ENCODE assay signal across 19 cellular contexts in genomic region chr9:133951265-133951664, GRCh38. TPM values are rescaled to one million over a fixed set of nuclear protein-coding genes. Genes with fewer than 3 reads are reported as not detected.
DNase-seq lines count a peak whose midpoint lies in the region; ATAC-seq and TF ChIP-seq lines count a peak whose summit lies in the region.
"Had no signal": no experiment of that assay in that cellular context is flagged by ENCODE, and none has a peak within 500 bp of the region (broad histone marks: within the 10 kb centered on the region; RNA-seq: fewer than 3 reads in every experiment).

No MANE protein-coding gene starts in this region.

- no peak overlapping the region for H3K4me3 ChIP-seq in BLaER1
- H3K4me3 ChIP-seq in WERI-Rb-1 (ENCODE audit: low read depth, low read length): no peak overlapping the region
- no peak overlapping the region for H3K4me3 ChIP-seq in right cardiac atrium (ENCODE audit: low read length)
- H3K4me3 ChIP-seq in trophoblast cell (ENCODE audit: low read depth, low read length): no peak overlapping the region
- H3K4me3 ChIP-seq in PC-9: no peak overlapping the region
- H3K4me3 ChIP-seq: K562, ovary, skin epidermis had no signal

- H4K12ac ChIP-seq in trophoblast cell (ENCODE audit: low read depth, low read length): no peak overlapping the region

- H3K79me2 ChIP-seq in trophoblast cell (ENCODE audit: control insufficient read depth, insufficient read depth, low read length, poor library complexity) (peaks cover 47% of the 10 kb centered on the region), PC-9 (ENCODE audit: low read depth) (no peaks in the 10 kb centered on the region)

- no TSS peak for BruUV-seq in PC-9 (replicated peaks; lab: Mats Ljungman, UMichigan)

- no peak overlapping the region for H3K14ac ChIP-seq in trophoblast cell (ENCODE audit: low read length)

- H3K4me2 ChIP-seq in BLaER1 (peak overlapping the region; percentile 90), trophoblast cell (ENCODE audit: low read length) (no peak overlapping the region), PC-9 (no peak overlapping the region)

- peaks cover 88% of the 10 kb centered on the region for H3K4me1 ChIP-seq in BLaER1
- peaks cover 9% of the 10 kb centered on the region for H3K4me1 ChIP-seq in right cardiac atrium (ENCODE audit: control insufficient read depth, insufficient read depth, low read length)
- H3K4me1 ChIP-seq in trophoblast cell (ENCODE audit: control insufficient read depth in 1 of 2, insufficient read depth in 2 of 2, low read length in 2 of 2): peaks cover 25 to 35% of the 10 kb centered on the region in 2 experiments
- H3K4me1 ChIP-seq in PC-9 (replicated peaks; ENCODE audit: insufficient read depth): no peaks in the 10 kb centered on the region

- H3K4me3 Mint-ChIP-seq in activated CD4-positive, alpha-beta memory T cell treated with anti-CD3 and anti-CD28 coated beads, Interleukin-2, amount 10 ng/mL, durations not matched to agents 7 days and 5 days: no peak overlapping the region
- H3K4me3 Mint-ChIP-seq: activated CD4-positive, alpha-beta T cell treated with anti-CD3 and anti-CD28 coated beads, Interleukin-2, amount 10 ng/mL, durations not matched to agents 7 days and 5 days; activated naive CD8-positive, alpha-beta T cell treated with anti-CD3 and anti-CD28 coated beads, Interleukin-2, amount 50 U/mL, for 24 hours; CD8-positive, alpha-beta T cell had no signal

- ATAC-seq in right cardiac atrium: no peak
- ATAC-seq: activated naive CD8-positive, alpha-beta T cell treated with anti-CD3 and anti-CD28 coated beads, Interleukin-2, amount 50 U/mL, for 24 hours; CD8-positive, alpha-beta T cell; left lobe of liver had no signal

- H3K27ac ChIP-seq in BLaER1 (peak overlapping the region; percentile 69), WERI-Rb-1 (peak overlapping the region; percentile 87), right cardiac atrium (ENCODE audit: low read length) (no peak overlapping the region), trophoblast cell (ENCODE audit: low read depth, low read length) (no peak overlapping the region), PC-9 (no peak overlapping the region)
- H3K27ac ChIP-seq: ovary had no signal

- no peak overlapping the region for H3K27ac Mint-ChIP-seq in activated CD4-positive, alpha-beta memory T cell treated with anti-CD3 and anti-CD28 coated beads, Interleukin-2, amount 10 ng/mL, durations not matched to agents 7 days and 5 days
- H3K27ac Mint-ChIP-seq: activated CD4-positive, alpha-beta T cell treated with anti-CD3 and anti-CD28 coated beads, Interleukin-2, amount 10 ng/mL, durations not matched to agents 7 days and 5 days; activated naive CD8-positive, alpha-beta T cell treated with anti-CD3 and anti-CD28 coated beads, Interleukin-2, amount 50 U/mL, for 24 hours; CD8-positive, alpha-beta T cell had no signal

- intact Hi-C loops in right cardiac atrium (cut with DNase I): no loop called here
- intact Hi-C loops in PC-9 (cut with micrococcal nuclease; ENCODE audit: unreplicated experiment): no loop called here

- no peaks in the 10 kb centered on the region for H3K27me3 Mint-ChIP-seq in activated CD4-positive, alpha-beta memory T cell treated with anti-CD3 and anti-CD28 coated beads, Interleukin-2, amount 10 ng/mL, durations not matched to agents 7 days and 5 days
- H3K27me3 Mint-ChIP-seq: activated CD4-positive, alpha-beta T cell treated with anti-CD3 and anti-CD28 coated beads, Interleukin-2, amount 10 ng/mL, durations not matched to agents 7 days and 5 days; activated naive CD8-positive, alpha-beta T cell treated with anti-CD3 and anti-CD28 coated beads, Interleukin-2, amount 50 U/mL, for 24 hours had no signal

- peaks cover 12% of the 10 kb centered on the region; the same call in 1 of the 2 replicates for H3K36me3 ChIP-seq in BLaER1
- H3K36me3 ChIP-seq in WERI-Rb-1: peaks cover 17% of the 10 kb centered on the region
- H3K36me3 ChIP-seq in trophoblast cell (ENCODE audit: control insufficient read depth in 1 of 2, insufficient read depth in 2 of 2, low read length in 2 of 2): peaks cover 22 to 43% of the 10 kb centered on the region in 2 experiments
- H3K36me3 ChIP-seq in PC-9 (ENCODE audit: low read depth): no peaks in the 10 kb centered on the region
- H3K36me3 ChIP-seq: ovary had no signal

- H3K4ac ChIP-seq in trophoblast cell (ENCODE audit: low read depth, low read length): peak overlapping the region; percentile 85

- no peak overlapping the region for H2BK5ac ChIP-seq in trophoblast cell (ENCODE audit: low read depth, low read length, poor library complexity)

- H3K9me3 Mint-ChIP-seq in activated CD4-positive, alpha-beta memory T cell treated with anti-CD3 and anti-CD28 coated beads, Interleukin-2, amount 10 ng/mL, durations not matched to agents 7 days and 5 days: no peaks in the 10 kb centered on the region
- H3K9me3 Mint-ChIP-seq: activated CD4-positive, alpha-beta T cell treated with anti-CD3 and anti-CD28 coated beads, Interleukin-2, amount 10 ng/mL, durations not matched to agents 7 days and 5 days; activated naive CD8-positive, alpha-beta T cell treated with anti-CD3 and anti-CD28 coated beads, Interleukin-2, amount 50 U/mL, for 24 hours; CD8-positive, alpha-beta T cell had no signal

- H3K9me3 ChIP-seq in BLaER1 (no peaks in the 10 kb centered on the region), WERI-Rb-1 (ENCODE audit: severe bottlenecking) (no peaks in the 10 kb centered on the region), right cardiac atrium (ENCODE audit: control insufficient read depth, low read length) (no peaks in the 10 kb centered on the region), trophoblast cell (ENCODE audit: insufficient read depth, low read depth, low read length) (peaks cover 3% of the 10 kb centered on the region), PC-9 (ENCODE audit: insufficient read depth, low read depth) (no peaks in the 10 kb centered on the region)
- H3K9me3 ChIP-seq: ovary had no signal

- H3F3A ChIP-seq in PC-9 (ENCODE audit: insufficient read depth, low read depth): no peaks in the 10 kb centered on the region

- no peak for TF ChIP-seq CTCF in WERI-Rb-1 (IDR thresholded peaks at IDR 0.05; ENCODE audit: low read depth, low read length)
- no peak for TF ChIP-seq CTCF in PC-9 (conservative IDR thresholded peaks at IDR 0.05)

- CTCF ChIA-PET in activated CD4-positive, alpha-beta memory T cell treated with anti-CD3 and anti-CD28 coated beads, Interleukin-2, amount 10 ng/mL, durations not matched to agents 7 days and 5 days (lab: Charles Lee): no interaction called here
- CTCF ChIA-PET in PC-9 (lab: Charles Lee): no interaction called here

- no peaks in the 10 kb centered on the region for H3K36me3 Mint-ChIP-seq in activated CD4-positive, alpha-beta memory T cell treated with anti-CD3 and anti-CD28 coated beads, Interleukin-2, amount 10 ng/mL, durations not matched to agents 7 days and 5 days (ENCODE audit: low read depth)
- H3K36me3 Mint-ChIP-seq: CD8-positive, alpha-beta T cell had no signal

- H2BK12ac ChIP-seq in trophoblast cell (ENCODE audit: low read length): no peak overlapping the region

- no peak overlapping the region for H4K8ac ChIP-seq in trophoblast cell (ENCODE audit: low read depth, low read length)

- no peak overlapping the region for H2BK120ac ChIP-seq in trophoblast cell (ENCODE audit: insufficient read depth, low read length, poor library complexity)

- POLR2A ChIA-PET in activated CD4-positive, alpha-beta memory T cell treated with anti-CD3 and anti-CD28 coated beads, Interleukin-2, amount 10 ng/mL, durations not matched to agents 7 days and 5 days (lab: Charles Lee): no interaction called here
- POLR2A ChIA-PET in PC-9 (lab: Charles Lee; ENCODE audit: unreplicated experiment): interaction anchor here (0.5 kb wide), 1 partner anchor 921 kb away, joined by 5 read pairs; no protein-coding TSS in a partner anchor

- H2AFZ ChIP-seq in trophoblast cell (ENCODE audit: insufficient read depth, low read length, poor library complexity) (no peak overlapping the region), PC-9 (no peak overlapping the region)

- H3K23ac ChIP-seq in trophoblast cell (ENCODE audit: low read length): no peak overlapping the region

- WGBS in right cardiac atrium: 81% methylated on average over 8 of the region's 8 CpGs
- WGBS in trophoblast cell (ENCODE audit: extremely low coverage, insufficient coverage, insufficient read length): no CpG with 5 or more reads among the region's 8 CpGs

- peaks cover 9% of the 10 kb centered on the region for H3K4me1 Mint-ChIP-seq in activated CD4-positive, alpha-beta memory T cell treated with anti-CD3 and anti-CD28 coated beads, Interleukin-2, amount 10 ng/mL, durations not matched to agents 7 days and 5 days

- H3K9ac ChIP-seq in BLaER1 (no peak overlapping the region), trophoblast cell (ENCODE audit: low read length) (no peak overlapping the region)

- no peak overlapping the region for H4K91ac ChIP-seq in trophoblast cell (ENCODE audit: low read depth, low read length)

- H3K9me2 ChIP-seq in PC-9 (ENCODE audit: insufficient read depth): no peaks in the 10 kb centered on the region

- peaks cover 63% of the 10 kb centered on the region; the same call in 1 of the 2 replicates for H4K20me1 ChIP-seq in BLaER1
- H4K20me1 ChIP-seq in PC-9 (ENCODE audit: insufficient read depth): peaks cover 52% of the 10 kb centered on the region

- peaks cover 11% of the 10 kb centered on the region for H3K79me1 ChIP-seq in trophoblast cell (ENCODE audit: low read length)

- peak overlapping the region; percentile 3 for H3K18ac ChIP-seq in trophoblast cell (ENCODE audit: low read length)

- no peak for DNase-seq in WERI-Rb-1
- DNase-seq in right cardiac atrium: peak; percentile 16 to 59 (median 32)
- DNase-seq in trophoblast cell: no peak
- DNase-seq in activated CD4-positive, alpha-beta memory T cell treated with anti-CD3 and anti-CD28 coated beads, Interleukin-2, amount 10 ng/mL, durations not matched to agents 7 days and 5 days: no peak
- no peak for DNase-seq in stimulated activated naive CD4-positive, alpha-beta T cell treated with Interleukin-2 at 50 U/mL for 16 hours (lab: John Stamatoyannopoulos, UW)
- no peak for DNase-seq in AG08395 (ENCODE audit: low spot score)
- no peak for DNase-seq in PC-9
- DNase-seq: ACHN; activated CD4-positive, alpha-beta T cell treated with anti-CD3 and anti-CD28 coated beads, Interleukin-2, amount 10 ng/mL, durations not matched to agents 7 days and 5 days; activated CD8-positive, alpha-beta memory T cell treated with anti-CD3 and anti-CD28 coated beads, Interleukin-2, amount 50 U/mL, for 48 hours; activated effector memory CD4-positive, alpha-beta T cell treated with Interleukin-2 at 50 U/mL for 16 hours; activated naive CD8-positive, alpha-beta T cell treated with anti-CD3 and anti-CD28 coated beads, Interleukin-2, amount 50 U/mL, for 24 hours; ovary; stimulated activated CD4-positive, alpha-beta T cell treated with anti-CD3 and anti-CD28 coated beads, Interleukin-4, amount 100 ng/mL, for 24 hours had no signal

- H3K27me3 ChIP-seq in BLaER1 (no peaks in the 10 kb centered on the region), WERI-Rb-1 (ENCODE audit: insufficient read depth, low read depth, severe bottlenecking) (no peaks in the 10 kb centered on the region), right cardiac atrium (ENCODE audit: control insufficient read depth, insufficient read depth) (no peaks in the 10 kb centered on the region), trophoblast cell (ENCODE audit: insufficient read depth, low read length) (no peaks in the 10 kb centered on the region), PC-9 (ENCODE audit: insufficient read depth, low read depth) (no peaks in the 10 kb centered on the region)
- H3K27me3 ChIP-seq: ovary had no signal

- no peak overlapping the region for H2AK5ac ChIP-seq in trophoblast cell (ENCODE audit: low read length)

RNA-seq across cellular contexts. Expression of gene VAV2, which starts 40.9 kb away (rescaled TPM):
- 10 to 100 TPM in 1 of 4 donors, 1 to 10 TPM in 3; 6.3 to 11.4 (median 8.2) TPM for total RNA-seq in right cardiac atrium
- 4.7 TPM for polyA plus RNA-seq in right cardiac atrium
- 54.6 and 55.9 TPM in 2 replicates for polyA plus RNA-seq in trophoblast cell (2013)
- total RNA-seq in activated CD4-positive, alpha-beta memory T cell treated with anti-CD3 and anti-CD28 coated beads, Interleukin-2, amount 10 ng/mL, durations not matched to agents 7 days and 5 days: 1 to 10 TPM; 2.4 to 2.9 TPM
- total RNA-seq in PC-9 (2021): 36.0 and 36.5 TPM in 2 replicates

Comparison
In these comparisons a context has a peak if more than half of its experiments do, and no peak if none do; other contexts are left out.
1. H3K27ac ChIP-seq: peak in BLaER1 (single experiment) and WERI-Rb-1 (single experiment); none in right cardiac atrium (single experiment), trophoblast cell (single experiment) and PC-9 (single experiment).
2. DNase-seq: peak in right cardiac atrium (3 of 3); none in WERI-Rb-1 (single experiment), trophoblast cell (0 of 2), activated CD4-positive, alpha-beta memory T cell treated with anti-CD3 and anti-CD28 coated beads, Interleukin-2, amount 10 ng/mL, durations not matched to agents 7 days and 5 days (single experiment), stimulated activated naive CD4-positive, alpha-beta T cell treated with Interleukin-2 at 50 U/mL for 16 hours (single experiment), AG08395 (single experiment) and PC-9 (0 of 2).